Comparison of ENCODE assay signal across 10 cellular contexts in genomic region chr7:3754488-3755365, GRCh38.
DNase-seq lines count a peak whose midpoint lies in the region; ATAC-seq lines count a peak whose summit lies in the region.
"Had no signal": no experiment of that assay in that cellular context is flagged by ENCODE, and none has a peak within 500 bp of the region (broad histone marks: within the 10 kb centered on the region; RNA-seq: fewer than 3 reads in every experiment).

No MANE protein-coding gene starts in this region.

- intact Hi-C loops in left ventricle myocardium superior (cut with micrococcal nuclease), result no loop called here

- peaks cover 19% of the 10 kb centered on the region for H3K4me1 ChIP-seq in SJSA1 (replicated peaks)

- no peaks in the 10 kb centered on the region for H3K27me3 ChIP-seq in SJSA1 (replicated peaks)

- DNase-seq in MV-4-11 (lab: John Stamatoyannopoulos, UW) (peak; percentile 12), SJSA1 (ENCODE audit: low read depth in 1 of 2, low spot score in 2 of 2) (peak; percentile 84 to 87), left ventricle myocardium superior (peak; percentile 31), smooth muscle cell of the brain vasculature (ENCODE audit: low read depth, low spot score) (peak; percentile 73), left lobe of liver (ENCODE audit: low spot score) (no peak), HuH-7.5 (ENCODE audit: low spot score) (no peak)
- DNase-seq in activated CD4-positive, alpha-beta T cell treated with anti-CD3 and anti-CD28 coated beads for 48 hours, result no peak
- DNase-seq: stimulated activated naive CD4-positive, alpha-beta T cell treated with Interleukin-2 at 50 U/mL for 16 hours had no signal

- H3K27ac ChIP-seq in SJSA1, result peak overlapping the region; percentile 85

- no peaks in the 10 kb centered on the region for H3K9me3 ChIP-seq in SJSA1 (replicated peaks)

- H3K4me3 ChIP-seq in SJSA1, result peak overlapping the region; percentile 19
- H3K4me3 ChIP-seq: GM12878 had no signal

- H3K36me3 ChIP-seq in SJSA1, result no peaks in the 10 kb centered on the region

- ATAC-seq in left ventricle myocardium superior (peak; percentile 65), left lobe of liver (no peak), HG03196 (IDR thresholded peaks at IDR 0.05; ENCODE audit: unreplicated experiment) (no peak)
- ATAC-seq: GM12878 had no signal

Comparison
In these comparisons a context has a peak if more than half of its experiments do, and no peak if none do; other contexts are left out.
1. DNase-seq: peak in MV-4-11 (single experiment), SJSA1 (2 of 2), left ventricle myocardium superior (single experiment) and smooth muscle cell of the brain vasculature (single experiment); none in left lobe of liver (single experiment), activated CD4-positive, alpha-beta T cell treated with anti-CD3 and anti-CD28 coated beads for 48 hours (single experiment) and HuH-7.5 (single experiment).